Comparison of ENCODE assay signal across 8 cellular contexts in genomic region chr19:55406869-55407624, GRCh38. TPM values are rescaled to one million over a fixed set of nuclear protein-coding genes. Genes with fewer than 3 reads are reported as not detected.
DNase-seq lines count a peak whose midpoint lies in the region; ATAC-seq and TF ChIP-seq lines count a peak whose summit lies in the region.

No MANE protein-coding gene starts in this region.

- 10 to 12% (median 11%) methylated on average over 19 to 41 of the region's 41 CpGs for WGBS in heart left ventricle, 4 donors
- 6% methylated on average over 33 of the region's 41 CpGs for WGBS in prostate gland

- H3K36me3 ChIP-seq in heart left ventricle: peaks cover 0 to 40% (median 30%) of the 10 kb centered on the region in 9 donors
- H3K36me3 ChIP-seq in prostate gland: peaks cover 0 to 4% of the 10 kb centered on the region in 2 donors

- peak overlapping the region; percentile 86 for H3K27ac Mint-ChIP-seq in activated naive CD4-positive, alpha-beta T cell treated with anti-CD3 and anti-CD28 coated beads, Interleukin-2, amount 10 ng/mL, durations not matched to agents 7 days and 5 days

- intact Hi-C loops in heart left ventricle (cut with DNase I): no loop called here
- intact Hi-C loops in prostate gland (cut with DNase I): loop anchor here (5.0 kb wide), 1 partner anchor 290 kb away; the partner anchor contains the start of gene PPP1R12C

- H3K4me3 Mint-ChIP-seq in activated naive CD4-positive, alpha-beta T cell treated with anti-CD3 and anti-CD28 coated beads, Interleukin-2, amount 10 ng/mL, durations not matched to agents 7 days and 5 days: peak overlapping the region; percentile 95

- DNase-seq in AG09309 (ENCODE audit: low read depth) (no peak), HPDE6-E6E7 (ENCODE audit: extremely low spot score) (peak; percentile 25), heart left ventricle (peak in 2 of 5 donors; percentile 26 to 46), prostate gland (ENCODE audit: low spot score) (no peak), SHP77 (lab: John Stamatoyannopoulos, UW) (no peak), NCI-H128 (lab: John Stamatoyannopoulos, UW; ENCODE audit: unreplicated experiment) (no peak)
- DNase-seq in activated naive CD4-positive, alpha-beta T cell treated with anti-CD3 and anti-CD28 coated beads, Interleukin-2, amount 10 ng/mL, durations not matched to agents 7 days and 5 days: no peak

- H3K27ac ChIP-seq in heart left ventricle (peak overlapping the region; percentile 84 to 99 (median 97)), prostate gland (peak overlapping the region; percentile 91 to 97)

- H3K4me3 ChIP-seq in AG09309 (ENCODE audit: control insufficient read depth, low read depth, low read length) (peak overlapping the region; percentile 80), heart left ventricle (peak overlapping the region; percentile 74 to 99 (median 90)), prostate gland (peak overlapping the region; percentile 89 to 95)

- ATAC-seq in GM18870 (IDR thresholded peaks at IDR 0.05; ENCODE audit: unreplicated experiment) (peak; percentile 10), heart left ventricle (peak in 2 of 4 donors; percentile 2 to 13)

- no peaks in the 10 kb centered on the region for H3K27me3 ChIP-seq in heart left ventricle
- H3K27me3 ChIP-seq in prostate gland (replicated peaks; ENCODE audit: insufficient read depth): no peaks in the 10 kb centered on the region

- H3K9me3 Mint-ChIP-seq in activated naive CD4-positive, alpha-beta T cell treated with anti-CD3 and anti-CD28 coated beads, Interleukin-2, amount 10 ng/mL, durations not matched to agents 7 days and 5 days: peaks cover 13% of the 10 kb centered on the region

- TF ChIP-seq CTCF in AG09309 (IDR thresholded peaks at IDR 0.05; ENCODE audit: control insufficient read depth, insufficient read depth, low read depth, low read length, missing control alignments) (no peak), heart left ventricle (IDR thresholded peaks at IDR 0.05) (no peak), prostate gland (IDR thresholded peaks at IDR 0.05) (no peak)

- no peak for TF ChIP-seq POLR2A in heart left ventricle (IDR thresholded peaks at IDR 0.05)
- no peak for TF ChIP-seq POLR2A in prostate gland (IDR thresholded peaks at IDR 0.05)

- H3K9me3 ChIP-seq in heart left ventricle: peaks cover 0 to 6% (median 0%) of the 10 kb centered on the region in 12 donors
- no peaks in the 10 kb centered on the region for H3K9me3 ChIP-seq in prostate gland

- peaks cover 49% of the 10 kb centered on the region for H3K36me3 Mint-ChIP-seq in activated naive CD4-positive, alpha-beta T cell treated with anti-CD3 and anti-CD28 coated beads, Interleukin-2, amount 10 ng/mL, durations not matched to agents 7 days and 5 days

- H3K4me1 Mint-ChIP-seq in activated naive CD4-positive, alpha-beta T cell treated with anti-CD3 and anti-CD28 coated beads, Interleukin-2, amount 10 ng/mL, durations not matched to agents 7 days and 5 days: peaks cover 50% of the 10 kb centered on the region

- H3K4me1 ChIP-seq in heart left ventricle (peaks cover 3 to 27% (median 12%) of the 10 kb centered on the region in 12 donors), prostate gland (replicated peaks) (peaks cover 8% of the 10 kb centered on the region)

- H3K27me3 Mint-ChIP-seq in activated naive CD4-positive, alpha-beta T cell treated with anti-CD3 and anti-CD28 coated beads, Interleukin-2, amount 10 ng/mL, durations not matched to agents 7 days and 5 days: peaks cover 20% of the 10 kb centered on the region

- CTCF ChIA-PET in activated naive CD4-positive, alpha-beta T cell treated with anti-CD3 and anti-CD28 coated beads, Interleukin-2, amount 10 ng/mL, durations not matched to agents 7 days and 5 days (lab: Charles Lee): interaction anchor here (1.0 kb wide), 1 partner anchor 47 kb away, joined by 3 read pairs; no protein-coding TSS in a partner anchor

RNA-seq across cellular contexts. Expression of gene UBE2S, which starts 0.5 kb away (rescaled TPM):
- total RNA-seq in heart left ventricle (10 to 100 TPM; 16.5 to 51.8 (median 29.1) TPM), prostate gland (10 to 100 TPM; 10.3 to 49.9 TPM)
- polyA plus RNA-seq in heart left ventricle: 10 to 100 TPM; 10.9 to 27.3 TPM

RNA-seq across cellular contexts. Expression of gene RPL28, which starts 21.3 kb away (rescaled TPM):
- 1,000 to 10,000 TPM in 1 of 9 donors, 100 to 1,000 TPM in 8; 196 to 1,019 (median 565) TPM for total RNA-seq in heart left ventricle
- polyA plus RNA-seq in heart left ventricle: 1,000 to 10,000 TPM in 1 of 2 donors, 100 to 1,000 TPM in 1; 768 to 1,391 TPM
- 100 to 1,000 TPM; 439 to 554 TPM for total RNA-seq in prostate gland

RNA-seq across cellular contexts. Expression of gene TMEM238, which starts 23.0 kb away (rescaled TPM):
- total RNA-seq in heart left ventricle: 1 to 10 TPM in 2 of 9 donors, under 1 TPM in 5, not detected in 2; 0.35 to 2.2 (median 0.56) TPM
- not detected for polyA plus RNA-seq in heart left ventricle
- 100 to 1,000 TPM in 1 of 2 donors, 10 to 100 TPM in 1; 19.6 to 116 TPM for total RNA-seq in prostate gland

RNA-seq across cellular contexts. Expression of gene TMEM190, which starts 30.4 kb away (rescaled TPM):
- not detected for total RNA-seq in heart left ventricle
- polyA plus RNA-seq in heart left ventricle: not detected
- total RNA-seq in prostate gland: not detected

RNA-seq across cellular contexts. Expression of gene SHISA7, which starts 36.1 kb away (rescaled TPM):
- not detected for total RNA-seq in heart left ventricle
- polyA plus RNA-seq in heart left ventricle: not detected
- not detected for total RNA-seq in prostate gland

Comparison
In these comparisons a context has a peak if more than half of its experiments do, and no peak if none do; other contexts are left out.
1. RNA of gene TMEM238, which starts 23.0 kb away (total RNA-seq): 19.6 to 116 TPM in prostate gland; 0.35 to 2.2 TPM in heart left ventricle; every median in the first group is over 4 times any median in the second.
2. Peak in every context shown above with its lines, with median percentiles within 50 percentile points of each other: H3K4me3 ChIP-seq.